9 cellular contexts compared by ENCODE assay signal in genomic region chr16:71367243-71367976, GRCh38. TPM values are rescaled to one million over a fixed set of nuclear protein-coding genes. Genes with fewer than 3 reads are reported as not detected.
DNase-seq lines count a peak whose midpoint lies in the region; ATAC-seq and TF ChIP-seq lines count a peak whose summit lies in the region.
"Had no signal": no experiment of that assay in that cellular context is flagged by ENCODE, and none has a peak within 500 bp of the region (broad histone marks: within the 10 kb centered on the region; RNA-seq: fewer than 3 reads in every experiment).

No MANE protein-coding gene starts in this region.

- no peak overlapping the region for H3K4me3 ChIP-seq in colonic mucosa

- peaks cover 38% of the 10 kb centered on the region for H3K27me3 Mint-ChIP-seq in nephron (ENCODE audit: low read depth)

- no peaks in the 10 kb centered on the region for H3K36me3 Mint-ChIP-seq in nephron (ENCODE audit: low read depth)

- H3K9ac ChIP-seq in colonic mucosa (ENCODE audit: low read depth in 2 of 2, low read length in 2 of 2), result no peak overlapping the region

- no peak overlapping the region for H3K27ac ChIP-seq in colonic mucosa

- no peak overlapping the region for H3K27ac Mint-ChIP-seq in nephron

- H3K9me3 Mint-ChIP-seq in nephron, result no peaks in the 10 kb centered on the region
- H3K9me3 Mint-ChIP-seq: activated T-cell treated with anti-CD3 and anti-CD28 coated beads, Interleukin-2, amount 50 U/mL, for 4 hours had no signal

- H3K4me3 Mint-ChIP-seq in nephron, result no peak overlapping the region
- H3K4me3 Mint-ChIP-seq: activated T-cell treated with anti-CD3 and anti-CD28 coated beads, Interleukin-2, amount 50 U/mL, for 4 hours had no signal

- peak; percentile 24 for DNase-seq in NK-92 treated with Interleukin-12 subunit alpha and Interleukin-12 subunit beta, amount 100 ng/mL, for 24 hours (lab: John Stamatoyannopoulos, UW)
- DNase-seq in NK-92 (lab: John Stamatoyannopoulos, UW; ENCODE audit: unreplicated experiment) (no peak), RKO (ENCODE audit: low spot score) (peak; percentile 60), colonic mucosa (peak; percentile 54), epidermal melanocyte (ENCODE audit: insufficient read length, low spot score) (no peak)
- DNase-seq: activated T-cell treated with anti-CD3 and anti-CD28 coated beads, Interleukin-2, amount 50 U/mL, for 4 hours had no signal

- ATAC-seq in HG03432 (IDR thresholded peaks at IDR 0.05; ENCODE audit: unreplicated experiment), result peak; percentile 65
- ATAC-seq in GM19324 (IDR thresholded peaks at IDR 0.05; ENCODE audit: low FRiP score, unreplicated experiment), result no peak

- no peaks in the 10 kb centered on the region for H3K4me1 Mint-ChIP-seq in nephron

- H3K4me1 ChIP-seq in colonic mucosa, result no peaks in the 10 kb centered on the region

- intact Hi-C loops in colonic mucosa (cut with DNase I), result no loop called here

- H3K9me3 ChIP-seq in colonic mucosa, result no peaks in the 10 kb centered on the region

- peak; percentile 32 for TF ChIP-seq CTCF in colonic mucosa (IDR thresholded peaks at IDR 0.05)
- TF ChIP-seq CTCF in nephron (IDR thresholded peaks at IDR 0.05; ENCODE audit: unreplicated experiment in 3 of 3), result peak; percentile 17 to 41 (median 29)

- no peaks in the 10 kb centered on the region for H3K27me3 ChIP-seq in colonic mucosa

- H3K36me3 ChIP-seq in colonic mucosa, result no peaks in the 10 kb centered on the region

RNA-seq across cellular contexts. Expression of gene CALB2, which starts 8.9 kb away (rescaled TPM):
- total RNA-seq in colonic mucosa, result 1 to 10 TPM in 1 of 2 donors, under 1 TPM in 1; 0.74 to 2.8 TPM
- total RNA-seq: activated T-cell treated with anti-CD3 and anti-CD28 coated beads, Interleukin-2, amount 50 U/mL, for 4 hours had no signal

Comparison
In these comparisons a context has a peak if more than half of its experiments do, and no peak if none do; other contexts are left out.
1. DNase-seq: peak in NK-92 treated with Interleukin-12 subunit alpha and Interleukin-12 subunit beta, amount 100 ng/mL, for 24 hours (single experiment), RKO (single experiment) and colonic mucosa (single experiment); none in NK-92 (single experiment) and epidermal melanocyte (single experiment).